1 cellular context compared by ENCODE assay signal in the genomic region with DNA sequence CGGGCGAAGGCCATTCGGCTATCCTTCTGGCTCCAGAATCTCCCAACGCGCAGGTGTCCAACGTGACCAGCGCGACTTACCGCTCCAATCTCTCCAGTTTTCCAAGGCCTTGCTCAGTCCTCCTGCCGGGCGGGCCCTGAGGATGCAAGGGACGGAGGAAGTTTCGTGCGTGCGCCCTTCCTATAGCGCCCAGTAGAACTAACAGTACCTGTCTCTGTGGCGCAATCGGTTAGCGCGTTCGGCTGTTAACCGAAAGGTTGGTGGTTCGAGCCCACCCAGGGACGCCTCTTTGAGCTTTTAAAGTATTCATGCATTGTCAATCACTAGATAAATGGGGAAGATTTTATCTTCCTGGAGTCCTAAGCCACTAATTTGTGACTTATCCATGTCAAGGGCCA.
A peak's percentile ranks its signal among the peaks of the same experiment; 100 is the strongest.
TF ChIP-seq lines count a peak whose summit lies in the region.
"Not testable (repeated sequence)": the region's sequence is repeated elsewhere in the genome, so short reads cannot be mapped to it uniquely, and the experiment has no call there.

No MANE protein-coding gene starts in this region.

TF ChIP-seq in HepG2, 621 proteins besides CTCF, POLR2A, EP300 and RAD21 (continued from another document):
- TF ChIP-seq, protein P1, sequence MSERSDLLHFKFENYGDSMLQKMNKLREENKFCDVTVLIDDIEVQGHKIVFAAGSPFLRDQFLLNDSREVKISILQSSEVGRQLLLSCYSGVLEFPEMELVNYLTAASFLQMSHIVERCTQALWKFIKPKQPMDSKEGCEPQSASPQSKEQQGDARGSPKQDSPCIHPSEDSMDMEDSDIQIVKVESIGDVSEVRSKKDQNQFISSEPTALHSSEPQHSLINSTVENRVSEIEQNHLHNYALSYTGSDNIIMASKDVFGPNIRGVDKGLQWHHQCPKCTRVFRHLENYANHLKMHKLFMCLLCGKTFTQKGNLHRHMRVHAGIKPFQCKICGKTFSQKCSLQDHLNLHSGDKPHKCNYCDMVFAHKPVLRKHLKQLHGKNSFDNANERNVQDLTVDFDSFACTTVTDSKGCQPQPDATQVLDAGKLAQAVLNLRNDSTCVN (CRISPR knock-in tag; IDR thresholded peaks at IDR 0.05; ENCODE audit: borderline replicate concordance), result 0 out of 2 replicates have a peak, but pooled peaks have one; percentile 38
- TF ChIP-seq CEBPB (IDR thresholded peaks at IDR 0.05; ENCODE audit: borderline replicate concordance, low read depth, low read length) (peak; percentile 72), FOXP4 (CRISPR knock-in tag; IDR thresholded peaks at IDR 0.05) (peak; percentile 28; the same call in 1 of the 2 replicates), MXD4 (CRISPR knock-in tag; IDR thresholded peaks at IDR 0.05) (0 out of 2 replicates have a peak, but pooled peaks have one; percentile 38), HNRNPL (IDR thresholded peaks at IDR 0.05; ENCODE audit: low read depth, low read length) (peak; percentile 40; the same call in 1 of the 2 replicates), NCOA2 (CRISPR knock-in tag; IDR thresholded peaks at IDR 0.05) (0 out of 2 replicates have a peak, but pooled peaks have one; percentile 12), HNRNPLL (IDR thresholded peaks at IDR 0.05; ENCODE audit: low read depth, low read length, poor library complexity, severe bottlenecking) (peak; percentile 84), ELF3 (CRISPR knock-in tag; IDR thresholded peaks at IDR 0.05) (peak; percentile 56; the same call in 1 of the 2 replicates), NONO (CRISPR knock-in tag; conservative IDR thresholded peaks at IDR 0.05) (peak; percentile 50), MIXL1 (CRISPR knock-in tag; IDR thresholded peaks at IDR 0.05) (peak; percentile 54; the same call in 1 of the 2 replicates), ZNF800 (CRISPR knock-in tag; IDR thresholded peaks at IDR 0.05) (peak; percentile 79), ZNF331 (CRISPR knock-in tag; IDR thresholded peaks at IDR 0.05) (0 out of 2 replicates have a peak, but pooled peaks have one; percentile 52), HDAC2 (CRISPR knock-in tag; IDR thresholded peaks at IDR 0.05) (peak; percentile 26; the same call in 1 of the 2 replicates), RXRA (CRISPR knock-in tag; IDR thresholded peaks at IDR 0.05) (0 out of 2 replicates have a peak, but pooled peaks have one; percentile 18), ZNF644 (CRISPR knock-in tag; IDR thresholded peaks at IDR 0.05; ENCODE audit: low read depth) (0 out of 2 replicates have a peak, but pooled peaks have one; percentile 26), IRF2 (CRISPR knock-in tag; IDR thresholded peaks at IDR 0.05) (peak; percentile 35; the same call in 1 of the 2 replicates), ZNF792 (CRISPR knock-in tag; IDR thresholded peaks at IDR 0.05) (peak; percentile 62; the same call in 1 of the 2 replicates), ZNF264 (CRISPR knock-in tag; IDR thresholded peaks at IDR 0.05) (0 out of 2 replicates have a peak, but pooled peaks have one; percentile 34), GATAD2A (CRISPR knock-in tag; IDR thresholded peaks at IDR 0.05) (peak; percentile 67), CEBPG (CRISPR knock-in tag; IDR thresholded peaks at IDR 0.05) (peak; percentile 92), SKI (IDR thresholded peaks at IDR 0.05; ENCODE audit: partially characterized antibody) (peak; percentile 47), ARID5B (CRISPR knock-in tag; IDR thresholded peaks at IDR 0.05) (peak; percentile 66), ZSCAN21 (CRISPR knock-in tag; IDR thresholded peaks at IDR 0.05; ENCODE audit: borderline replicate concordance) (peak; percentile 49; the same call in 1 of the 2 replicates), PHF8 (CRISPR knock-in tag; IDR thresholded peaks at IDR 0.05) (peak; percentile 59), MYPOP (CRISPR knock-in tag; IDR thresholded peaks at IDR 0.05) (peak; percentile 77; the same call in 1 of the 2 replicates), KDM1A (CRISPR knock-in tag; IDR thresholded peaks at IDR 0.05) (0 out of 2 replicates have a peak, but pooled peaks have one; percentile 16), THAP11 (CRISPR knock-in tag; IDR thresholded peaks at IDR 0.05) (peak; percentile 66), FOXK1 (CRISPR knock-in tag; IDR thresholded peaks at IDR 0.05; ENCODE audit: borderline replicate concordance, low read depth) (peak; percentile 18; the same call in 1 of the 2 replicates), ZNF629 (CRISPR knock-in tag; conservative IDR thresholded peaks at IDR 0.05) (peak; percentile 67)
- TF ChIP-seq, protein P2, sequence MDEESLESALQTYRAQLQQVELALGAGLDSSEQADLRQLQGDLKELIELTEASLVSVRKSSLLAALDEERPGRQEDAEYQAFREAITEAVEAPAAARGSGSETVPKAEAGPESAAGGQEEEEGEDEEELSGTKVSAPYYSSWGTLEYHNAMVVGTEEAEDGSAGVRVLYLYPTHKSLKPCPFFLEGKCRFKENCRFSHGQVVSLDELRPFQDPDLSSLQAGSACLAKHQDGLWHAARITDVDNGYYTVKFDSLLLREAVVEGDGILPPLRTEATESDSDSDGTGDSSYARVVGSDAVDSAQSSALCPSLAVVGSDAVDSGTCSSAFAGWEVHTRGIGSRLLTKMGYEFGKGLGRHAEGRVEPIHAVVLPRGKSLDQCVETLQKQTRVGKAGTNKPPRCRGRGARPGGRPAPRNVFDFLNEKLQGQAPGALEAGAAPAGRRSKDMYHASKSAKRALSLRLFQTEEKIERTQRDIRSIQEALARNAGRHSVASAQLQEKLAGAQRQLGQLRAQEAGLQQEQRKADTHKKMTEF (CRISPR knock-in tag; IDR thresholded peaks at IDR 0.05), result peak; percentile 53; the same call in 1 of the 2 replicates
- TF ChIP-seq, protein P3, sequence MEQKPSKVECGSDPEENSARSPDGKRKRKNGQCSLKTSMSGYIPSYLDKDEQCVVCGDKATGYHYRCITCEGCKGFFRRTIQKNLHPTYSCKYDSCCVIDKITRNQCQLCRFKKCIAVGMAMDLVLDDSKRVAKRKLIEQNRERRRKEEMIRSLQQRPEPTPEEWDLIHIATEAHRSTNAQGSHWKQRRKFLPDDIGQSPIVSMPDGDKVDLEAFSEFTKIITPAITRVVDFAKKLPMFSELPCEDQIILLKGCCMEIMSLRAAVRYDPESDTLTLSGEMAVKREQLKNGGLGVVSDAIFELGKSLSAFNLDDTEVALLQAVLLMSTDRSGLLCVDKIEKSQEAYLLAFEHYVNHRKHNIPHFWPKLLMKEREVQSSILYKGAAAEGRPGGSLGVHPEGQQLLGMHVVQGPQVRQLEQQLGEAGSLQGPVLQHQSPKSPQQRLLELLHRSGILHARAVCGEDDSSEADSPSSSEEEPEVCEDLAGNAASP (CRISPR knock-in tag; IDR thresholded peaks at IDR 0.05; ENCODE audit: borderline replicate concordance), result peak; percentile 24; the same call in 1 of the 2 replicates
- TF ChIP-seq NONO (IDR thresholded peaks at IDR 0.05), result not testable (repeated sequence)
- TF ChIP-seq, protein P4, sequence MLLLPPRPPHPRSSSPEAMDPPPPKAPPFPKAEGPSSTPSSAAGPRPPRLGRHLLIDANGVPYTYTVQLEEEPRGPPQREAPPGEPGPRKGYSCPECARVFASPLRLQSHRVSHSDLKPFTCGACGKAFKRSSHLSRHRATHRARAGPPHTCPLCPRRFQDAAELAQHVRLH (CRISPR knock-in tag; IDR thresholded peaks at IDR 0.05; ENCODE audit: borderline replicate concordance, low read depth), result peak; percentile 76; the same call in 1 of the 2 replicates
- TF ChIP-seq, protein P5, sequence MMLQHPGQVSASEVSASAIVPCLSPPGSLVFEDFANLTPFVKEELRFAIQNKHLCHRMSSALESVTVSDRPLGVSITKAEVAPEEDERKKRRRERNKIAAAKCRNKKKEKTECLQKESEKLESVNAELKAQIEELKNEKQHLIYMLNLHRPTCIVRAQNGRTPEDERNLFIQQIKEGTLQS (CRISPR knock-in tag; IDR thresholded peaks at IDR 0.05), result 0 out of 2 replicates have a peak, but pooled peaks have one; percentile 39
- TF ChIP-seq, protein P6, sequence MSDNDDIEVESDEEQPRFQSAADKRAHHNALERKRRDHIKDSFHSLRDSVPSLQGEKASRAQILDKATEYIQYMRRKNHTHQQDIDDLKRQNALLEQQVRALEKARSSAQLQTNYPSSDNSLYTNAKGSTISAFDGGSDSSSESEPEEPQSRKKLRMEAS (IDR thresholded peaks at IDR 0.05), result 0 out of 2 replicates have a peak, but pooled peaks have one; percentile 31
- TF ChIP-seq, protein P7, sequence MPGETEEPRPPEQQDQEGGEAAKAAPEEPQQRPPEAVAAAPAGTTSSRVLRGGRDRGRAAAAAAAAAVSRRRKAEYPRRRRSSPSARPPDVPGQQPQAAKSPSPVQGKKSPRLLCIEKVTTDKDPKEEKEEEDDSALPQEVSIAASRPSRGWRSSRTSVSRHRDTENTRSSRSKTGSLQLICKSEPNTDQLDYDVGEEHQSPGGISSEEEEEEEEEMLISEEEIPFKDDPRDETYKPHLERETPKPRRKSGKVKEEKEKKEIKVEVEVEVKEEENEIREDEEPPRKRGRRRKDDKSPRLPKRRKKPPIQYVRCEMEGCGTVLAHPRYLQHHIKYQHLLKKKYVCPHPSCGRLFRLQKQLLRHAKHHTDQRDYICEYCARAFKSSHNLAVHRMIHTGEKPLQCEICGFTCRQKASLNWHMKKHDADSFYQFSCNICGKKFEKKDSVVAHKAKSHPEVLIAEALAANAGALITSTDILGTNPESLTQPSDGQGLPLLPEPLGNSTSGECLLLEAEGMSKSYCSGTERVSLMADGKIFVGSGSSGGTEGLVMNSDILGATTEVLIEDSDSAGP (CRISPR knock-in tag; IDR thresholded peaks at IDR 0.05; ENCODE audit: borderline replicate concordance), result 0 out of 2 replicates have a peak, but pooled peaks have one; percentile 35
- TF ChIP-seq, protein P8, sequence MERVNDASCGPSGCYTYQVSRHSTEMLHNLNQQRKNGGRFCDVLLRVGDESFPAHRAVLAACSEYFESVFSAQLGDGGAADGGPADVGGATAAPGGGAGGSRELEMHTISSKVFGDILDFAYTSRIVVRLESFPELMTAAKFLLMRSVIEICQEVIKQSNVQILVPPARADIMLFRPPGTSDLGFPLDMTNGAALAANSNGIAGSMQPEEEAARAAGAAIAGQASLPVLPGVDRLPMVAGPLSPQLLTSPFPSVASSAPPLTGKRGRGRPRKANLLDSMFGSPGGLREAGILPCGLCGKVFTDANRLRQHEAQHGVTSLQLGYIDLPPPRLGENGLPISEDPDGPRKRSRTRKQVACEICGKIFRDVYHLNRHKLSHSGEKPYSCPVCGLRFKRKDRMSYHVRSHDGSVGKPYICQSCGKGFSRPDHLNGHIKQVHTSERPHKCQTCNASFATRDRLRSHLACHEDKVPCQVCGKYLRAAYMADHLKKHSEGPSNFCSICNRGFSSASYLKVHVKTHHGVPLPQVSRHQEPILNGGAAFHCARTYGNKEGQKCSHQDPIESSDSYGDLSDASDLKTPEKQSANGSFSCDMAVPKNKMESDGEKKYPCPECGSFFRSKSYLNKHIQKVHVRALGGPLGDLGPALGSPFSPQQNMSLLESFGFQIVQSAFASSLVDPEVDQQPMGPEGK (CRISPR knock-in tag; IDR thresholded peaks at IDR 0.05), result peak; percentile 29; the same call in 1 of the 2 replicates
TF ChIP-seq in HepG2: peak in this region for 76; not testable (repeated sequence) for 545.
